17 cellular contexts compared by ENCODE assay signal in genomic region chr2:39153312-39153711, GRCh38.
"Had no signal": no experiment of that assay in that cellular context is flagged by ENCODE, and none has a peak within 500 bp of the region (broad histone marks: within the 10 kb centered on the region; RNA-seq: fewer than 3 reads in every experiment).

No MANE protein-coding gene starts in this region.

- H3K4me3 Mint-ChIP-seq: activated B cell treated with CpG ODN at 0.5 μM for 24 hours; activated CD4-positive, alpha-beta T cell treated with anti-CD3 and anti-CD28 coated beads, Interleukin-2, amount 10 ng/mL, durations not matched to agents 7 days and 5 days; activated naive CD4-positive, alpha-beta T cell treated with anti-CD3 and anti-CD28 coated beads, Interleukin-2, amount 10 ng/mL, durations not matched to agents 7 days and 5 days; activated T-helper 17 cell treated with anti-CD3 and anti-CD28 coated beads, Interleukin-2, amount 50 U/mL, for 72 hours; immature natural killer cell; naive B cell; stimulated activated effector memory CD8-positive, alpha-beta T cell treated with anti-CD3 and anti-CD28 coated beads, Interleukin-12 subunit alpha, Interleukin-12 subunit beta, amount 100 ng/mL, for 72 hours had no signal

- H3K27me3 Mint-ChIP-seq: activated B cell treated with CpG ODN at 0.5 μM for 24 hours; activated CD4-positive, alpha-beta T cell treated with anti-CD3 and anti-CD28 coated beads, Interleukin-2, amount 10 ng/mL, durations not matched to agents 7 days and 5 days; activated naive CD4-positive, alpha-beta T cell treated with anti-CD3 and anti-CD28 coated beads, Interleukin-2, amount 10 ng/mL, durations not matched to agents 7 days and 5 days; activated T-helper 17 cell treated with anti-CD3 and anti-CD28 coated beads, Interleukin-2, amount 50 U/mL, for 72 hours; naive B cell had no signal

- H3K36me3 ChIP-seq: adrenal gland, esophagus muscularis mucosa, lower lobe of right lung, transverse colon had no signal

- H3K36me3 Mint-ChIP-seq: immature natural killer cell; naive B cell; stimulated activated effector memory CD8-positive, alpha-beta T cell treated with anti-CD3 and anti-CD28 coated beads, Interleukin-12 subunit alpha, Interleukin-12 subunit beta, amount 100 ng/mL, for 72 hours had no signal

- H3K9ac ChIP-seq: parathyroid adenoma had no signal

- ATAC-seq: activated T-helper 17 cell treated with anti-CD3 and anti-CD28 coated beads, Interleukin-2, amount 50 U/mL, for 72 hours; lower lobe of right lung; stimulated activated effector memory CD8-positive, alpha-beta T cell treated with anti-CD3 and anti-CD28 coated beads, Interleukin-12 subunit alpha, Interleukin-12 subunit beta, amount 100 ng/mL, for 72 hours had no signal

- DNase-seq: activated B cell treated with CpG ODN at 0.5 μM for 24 hours; activated CD4-positive, alpha-beta T cell treated with anti-CD3 and anti-CD28 coated beads, Interleukin-2, amount 10 ng/mL, durations not matched to agents 7 days and 5 days; activated naive CD4-positive, alpha-beta T cell treated with anti-CD3 and anti-CD28 coated beads, Interleukin-2, amount 10 ng/mL, durations not matched to agents 7 days and 5 days; activated T-cell treated with anti-CD3 and anti-CD28 coated beads for 4 hours; adrenal gland; glutamatergic neuron; immature natural killer cell; lower lobe of right lung; naive B cell; retina; T-helper 2 cell; transverse colon had no signal

- H3K9me3 ChIP-seq: adrenal gland, esophagus muscularis mucosa, lower lobe of right lung, transverse colon had no signal

- H3K4me2 ChIP-seq: smooth muscle cell had no signal

- H3K27ac ChIP-seq: adrenal gland, esophagus muscularis mucosa, lower lobe of right lung, parathyroid adenoma, transverse colon had no signal

- H3K79me2 ChIP-seq: parathyroid adenoma had no signal

- H3K4me1 ChIP-seq: adrenal gland, lower lobe of right lung, parathyroid adenoma, transverse colon had no signal

- H3K4me1 Mint-ChIP-seq: activated T-helper 17 cell treated with anti-CD3 and anti-CD28 coated beads, Interleukin-2, amount 50 U/mL, for 72 hours; immature natural killer cell had no signal

- H2AFZ ChIP-seq: parathyroid adenoma had no signal

- H3K27ac Mint-ChIP-seq: activated B cell treated with CpG ODN at 0.5 μM for 24 hours; activated CD4-positive, alpha-beta T cell treated with anti-CD3 and anti-CD28 coated beads, Interleukin-2, amount 10 ng/mL, durations not matched to agents 7 days and 5 days; activated naive CD4-positive, alpha-beta T cell treated with anti-CD3 and anti-CD28 coated beads, Interleukin-2, amount 10 ng/mL, durations not matched to agents 7 days and 5 days; activated T-helper 17 cell treated with anti-CD3 and anti-CD28 coated beads, Interleukin-2, amount 50 U/mL, for 72 hours; immature natural killer cell; naive B cell; stimulated activated effector memory CD8-positive, alpha-beta T cell treated with anti-CD3 and anti-CD28 coated beads, Interleukin-12 subunit alpha, Interleukin-12 subunit beta, amount 100 ng/mL, for 72 hours had no signal

- H3K27me3 ChIP-seq: adrenal gland, esophagus muscularis mucosa, transverse colon had no signal

- H3K9me3 Mint-ChIP-seq: activated B cell treated with CpG ODN at 0.5 μM for 24 hours; activated CD4-positive, alpha-beta T cell treated with anti-CD3 and anti-CD28 coated beads, Interleukin-2, amount 10 ng/mL, durations not matched to agents 7 days and 5 days; activated naive CD4-positive, alpha-beta T cell treated with anti-CD3 and anti-CD28 coated beads, Interleukin-2, amount 10 ng/mL, durations not matched to agents 7 days and 5 days; activated T-helper 17 cell treated with anti-CD3 and anti-CD28 coated beads, Interleukin-2, amount 50 U/mL, for 72 hours; immature natural killer cell; naive B cell; stimulated activated effector memory CD8-positive, alpha-beta T cell treated with anti-CD3 and anti-CD28 coated beads, Interleukin-12 subunit alpha, Interleukin-12 subunit beta, amount 100 ng/mL, for 72 hours had no signal

- H3K4me3 ChIP-seq: adrenal gland, esophagus muscularis mucosa, lower lobe of right lung, smooth muscle cell, transverse colon had no signal
